ENCODE assay signal across 10 cellular contexts in the genomic region with DNA sequence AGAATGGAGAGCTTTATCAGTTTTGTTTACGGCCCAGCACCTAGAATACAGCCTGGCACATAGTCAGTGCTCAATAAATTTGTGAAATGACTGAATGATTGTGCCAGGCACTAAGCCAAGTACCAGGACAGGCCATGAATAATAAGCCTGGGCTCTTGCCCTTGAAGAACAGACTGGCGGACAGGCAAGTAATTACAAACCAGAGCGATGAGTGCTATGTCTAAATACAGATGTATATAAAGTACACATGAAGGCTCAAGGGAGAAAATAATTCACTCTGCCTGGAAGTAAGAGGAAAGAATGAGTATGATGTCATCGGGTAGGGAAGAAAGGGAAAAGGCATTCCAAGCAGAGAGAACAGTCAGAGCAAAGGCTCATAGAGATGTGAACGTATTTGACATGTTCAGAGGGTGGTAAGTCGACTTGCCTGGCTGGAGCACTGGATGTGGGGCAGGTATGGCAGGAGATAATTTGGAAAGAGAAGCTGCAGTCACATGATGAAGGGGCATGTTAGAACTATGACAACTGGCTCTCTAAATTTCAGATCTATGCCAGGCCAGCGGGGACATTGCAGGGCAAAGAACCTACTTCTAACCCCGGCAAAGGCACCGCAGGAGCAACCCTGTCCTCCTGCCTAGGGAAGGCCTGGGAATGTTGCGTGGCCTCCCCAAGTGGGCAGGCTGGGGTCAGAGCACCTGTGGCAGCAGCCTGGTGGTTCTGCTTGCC.
DNase-seq lines count a peak whose midpoint lies in the region; ATAC-seq, FAIRE-seq and TF ChIP-seq lines count a peak whose summit lies in the region.
"Had no signal": no experiment of that assay in that cellular context is flagged by ENCODE, and none has a peak within 500 bp of the region (broad histone marks: within the 10 kb centered on the region; RNA-seq: fewer than 3 reads in every experiment).

No MANE protein-coding gene starts in this region.

- SMC1A ChIA-PET in GM12878 (lab: Charles Lee; ENCODE audit: uncharacterized antibody, unreplicated experiment) = interaction anchor here (0.6 to 12.0 kb wide), 7 partner anchors 15 to 274 kb away, joined by 3 to 134 read pairs (median 6); no protein-coding TSS in a partner anchor

- no peak overlapping the region for H2AFZ ChIP-seq in GM12878 (ENCODE audit: control insufficient read depth, low read depth, low read length)

- H3K9me3 Mint-ChIP-seq in naive thymus-derived CD8-positive, alpha-beta T cell = no peaks in the 10 kb centered on the region

- H3K4me1 Mint-ChIP-seq in naive thymus-derived CD8-positive, alpha-beta T cell = peaks cover 0 to 18% (median 3%) of the 10 kb centered on the region in 4 donors

- peaks cover 18% of the 10 kb centered on the region for H3K4me1 ChIP-seq in GM12878 (ENCODE audit: control insufficient read depth, insufficient read depth, low read length)
- H3K4me1 ChIP-seq in right atrium auricular region = peaks cover 0 to 44% of the 10 kb centered on the region in 2 donors
- peaks cover 13 to 38% (median 26%) of the 10 kb centered on the region in 4 donors for H3K4me1 ChIP-seq in stomach
- H3K4me1 ChIP-seq in vagina = peaks cover 20% of the 10 kb centered on the region

- DNase-seq in HTR-8/SVneo (ENCODE audit: insufficient read length, low spot score) (peak; percentile 27), GM12878 (ENCODE audit: low read depth, low spot score) (no peak), right atrium auricular region (ENCODE audit: low spot score) (no peak), stomach (no peak), vagina (ENCODE audit: extremely low spot score in 2 of 2) (no peak)
- no peak for DNase-seq in naive thymus-derived CD8-positive, alpha-beta T cell
- DNase-seq: naive thymus-derived CD4-positive, alpha-beta T cell had no signal

- no peaks in the 10 kb centered on the region for H3K27me3 Mint-ChIP-seq in naive thymus-derived CD8-positive, alpha-beta T cell

- no peaks in the 10 kb centered on the region for H3K36me3 ChIP-seq in GM12878 (ENCODE audit: control insufficient read depth in 2 of 2, insufficient read depth in 2 of 2, low read length in 1 of 2)
- H3K36me3 ChIP-seq in right atrium auricular region = no peaks in the 10 kb centered on the region
- H3K36me3 ChIP-seq in stomach = no peaks in the 10 kb centered on the region
- H3K36me3 ChIP-seq in vagina = no peaks in the 10 kb centered on the region
- H3K36me3 ChIP-seq: SJSA1 had no signal

- H3K27ac ChIP-seq in GM12878 (ENCODE audit: control insufficient read depth, insufficient read depth) (no peak overlapping the region), right atrium auricular region (peak overlapping the region; percentile 75 to 77), stomach (peak overlapping the region in 4 of 5 donors; percentile 46 to 81 (median 70)), vagina (no peak overlapping the region)
- H3K27ac ChIP-seq: SJSA1 had no signal

- intact Hi-C loops in GM12878 (cut with micrococcal nuclease; ENCODE audit: unreplicated experiment) = no loop called here
- intact Hi-C loops in stomach (cut with DNase I; ENCODE audit: low total_unique reads) = no loop called here
- intact Hi-C loops in vagina (cut with DNase I) = no loop called here

- POLR2A ChIA-PET in GM12878 (lab: Charles Lee) = interaction anchor here (1.0 to 4.6 kb wide), 2 partner anchors 27 to 34 kb away, joined by 5 to 25 read pairs; no protein-coding TSS in a partner anchor
- POLR2A ChIA-PET in naive thymus-derived CD8-positive, alpha-beta T cell (lab: Charles Lee) = no interaction called here

- no peaks in the 10 kb centered on the region for H3K79me2 ChIP-seq in GM12878 (ENCODE audit: control insufficient read depth, insufficient read depth, low read length)

- TF ChIP-seq RAD21 in GM12878 (IDR thresholded peaks at IDR 0.05; ENCODE audit: insufficient read depth, low read depth, low read length) = no peak

- no peak for TF ChIP-seq EP300 in GM12878 (IDR thresholded peaks at IDR 0.05; ENCODE audit: borderline replicate concordance in 1 of 2, control insufficient read depth in 1 of 2, low read depth in 2 of 2, low read length in 2 of 2)
- no peak for TF ChIP-seq EP300 in stomach (IDR thresholded peaks at IDR 0.05)

- no peak overlapping the region for H3K4me3 Mint-ChIP-seq in naive thymus-derived CD8-positive, alpha-beta T cell

- CTCF ChIA-PET in GM12878 (lab: Yijun Ruan, JAX) = interaction anchor here (1.4 to 5.8 kb wide), 8 partner anchors 8 to 356 kb away, joined by 4 to 63 read pairs (median 28); no protein-coding TSS in a partner anchor

- FAIRE-seq in HTR-8/SVneo (lab: Jason Lieb, UNC) = no peak
- no peak for FAIRE-seq in GM12878 (lab: Jason Lieb, UNC)

- no TSS peak for BruUV-seq in GM12878 (replicated peaks; lab: Mats Ljungman, UMichigan)

- H3K36me3 Mint-ChIP-seq in naive thymus-derived CD8-positive, alpha-beta T cell = no peaks in the 10 kb centered on the region
- H3K36me3 Mint-ChIP-seq: naive thymus-derived CD4-positive, alpha-beta T cell had no signal

- no peak for TF ChIP-seq POLR2A in GM12878 (IDR thresholded peaks at IDR 0.05; ENCODE audit: low read depth, low read length)
- TF ChIP-seq POLR2A in stomach (IDR thresholded peaks at IDR 0.05) = no peak
- no peak for TF ChIP-seq POLR2A in vagina (IDR thresholded peaks at IDR 0.05)

- in situ Hi-C loops in GM12878 (cut with MboI) = no loop called here

- ATAC-seq in GM12878 (no peak), HG03565 (IDR thresholded peaks at IDR 0.05; ENCODE audit: unreplicated experiment) (no peak), GM21515 (IDR thresholded peaks at IDR 0.05; ENCODE audit: unreplicated experiment) (no peak)
- ATAC-seq in naive thymus-derived CD8-positive, alpha-beta T cell = no peak
- ATAC-seq: naive thymus-derived CD4-positive, alpha-beta T cell had no signal

- RAD21 ChIA-PET in GM12878 (lab: Charles Lee; ENCODE audit: unreplicated experiment) = interaction anchor here (0.6 to 3.9 kb wide), 8 partner anchors 26 to 291 kb away, joined by 3 to 24 read pairs (median 4); no protein-coding TSS in a partner anchor

- H3K4me2 ChIP-seq in GM12878 (ENCODE audit: control insufficient read depth, insufficient read depth) = no peak overlapping the region

- no peak overlapping the region for H3K27ac Mint-ChIP-seq in naive thymus-derived CD8-positive, alpha-beta T cell

- H3K4me3 ChIP-seq in GM12878 = no peak overlapping the region
- H3K4me3 ChIP-seq in right atrium auricular region = no peak overlapping the region
- no peak overlapping the region for H3K4me3 ChIP-seq in stomach
- H3K4me3 ChIP-seq in vagina = no peak overlapping the region
- H3K4me3 ChIP-seq: SJSA1 had no signal

- no peak overlapping the region for H3K9ac ChIP-seq in GM12878 (ENCODE audit: control insufficient read depth, insufficient read depth, low read length)

- 81% methylated on average over 10 of the region's 10 CpGs for WGBS in GM12878 (ENCODE audit: insufficient coverage, insufficient replicate concordance, low lambda C conversion rate, missing lambda C conversion rate)
- WGBS in stomach, 5 donors = 72 to 86% (median 80%) methylated on average over 9 to 10 of the region's 10 CpGs

- no peaks in the 10 kb centered on the region for H4K20me1 ChIP-seq in GM12878 (ENCODE audit: control insufficient read depth, insufficient read depth)

- H3K27me3 ChIP-seq in GM12878 (replicated peaks in 1 of 2; ENCODE audit: control insufficient read depth in 2 of 2, insufficient read depth in 2 of 2, low read length in 1 of 2) (no peaks in the 10 kb centered on the region), right atrium auricular region (no peaks in the 10 kb centered on the region), stomach (no peaks in the 10 kb centered on the region), vagina (no peaks in the 10 kb centered on the region)
- H3K27me3 ChIP-seq: SJSA1 had no signal

- H3K9me3 ChIP-seq in GM12878 (replicated peaks; ENCODE audit: control insufficient read depth, insufficient read depth, low read length) = no peaks in the 10 kb centered on the region
- H3K9me3 ChIP-seq in right atrium auricular region = no peaks in the 10 kb centered on the region
- no peaks in the 10 kb centered on the region for H3K9me3 ChIP-seq in stomach
- H3K9me3 ChIP-seq in vagina = no peaks in the 10 kb centered on the region
- H3K9me3 ChIP-seq: SJSA1 had no signal

- TF ChIP-seq CTCF in GM12878 (IDR thresholded peaks at IDR 0.05 in 2 of 3, conservative IDR thresholded peaks at IDR 0.05 in 1 of 3; ENCODE audit: control insufficient read depth in 2 of 3, extremely low read depth in 1 of 3, insufficient read depth in 1 of 3, low read depth in 3 of 3, low read length in 3 of 3) = no peak
- TF ChIP-seq CTCF in right atrium auricular region (IDR thresholded peaks at IDR 0.05) = no peak
- TF ChIP-seq CTCF in stomach (IDR thresholded peaks at IDR 0.05) = no peak
- no peak for TF ChIP-seq CTCF in vagina (IDR thresholded peaks at IDR 0.05)

TF ChIP-seq in GM12878, 131 proteins besides CTCF, POLR2A, EP300 and RAD21:
- TF ChIP-seq POLR2AphosphoS5 (IDR thresholded peaks at IDR 0.05; ENCODE audit: low read length) (no peak), NFIC (IDR thresholded peaks at IDR 0.05; ENCODE audit: low read depth, low read length) (no peak), ZNF384 (IDR thresholded peaks at IDR 0.05; ENCODE audit: borderline replicate concordance, low read depth, low read length) (no peak), ATF7 (IDR thresholded peaks at IDR 0.05; ENCODE audit: low read depth) (peak; percentile 46; the same call in 1 of the 2 replicates)

Comparison
In these comparisons a context has a peak if more than half of its experiments do, and no peak if none do; other contexts are left out.
1. H3K27ac ChIP-seq: peak in right atrium auricular region (2 of 2) and stomach (4 of 5); none in GM12878 (single experiment) and vagina (single experiment).